1 cellular context compared by ENCODE assay signal in the genomic region with DNA sequence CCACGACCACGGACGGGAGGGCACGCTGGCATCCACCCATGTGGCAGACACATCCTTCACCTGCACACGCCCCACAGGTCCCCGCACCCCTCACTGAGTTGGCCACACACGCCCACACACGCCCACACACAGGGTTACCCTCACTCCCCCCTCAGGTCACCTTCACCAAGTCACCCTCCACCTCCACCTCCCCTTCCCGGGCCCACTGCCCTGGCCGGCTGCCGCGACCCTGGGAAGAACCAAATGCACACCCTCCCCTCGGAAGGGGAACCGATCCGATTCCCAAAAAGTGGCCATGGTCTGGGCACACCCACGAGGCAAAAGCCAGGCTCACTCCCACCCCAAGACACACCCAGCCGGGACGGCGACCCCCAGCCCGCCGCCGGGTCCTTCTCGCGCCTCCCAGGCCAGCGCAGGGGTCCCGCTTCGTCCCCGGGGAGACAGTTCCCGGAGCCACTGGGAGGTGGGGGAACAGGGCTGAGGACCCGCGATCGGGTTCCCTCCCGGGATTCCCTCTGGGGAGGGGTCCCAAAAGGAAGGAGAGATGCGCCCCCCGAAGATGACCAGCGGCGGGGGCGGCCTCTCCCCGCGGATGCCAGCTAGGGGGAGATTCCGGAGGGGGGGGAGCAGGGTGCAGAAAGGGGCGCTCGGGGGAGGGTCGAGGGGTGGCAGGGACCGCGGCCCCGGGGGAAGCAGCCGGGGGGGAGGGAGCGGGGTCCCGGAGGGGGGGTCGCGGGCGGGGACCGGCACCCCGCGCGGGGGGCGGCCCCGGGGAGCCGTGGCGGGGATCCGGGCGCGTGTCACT.
TF ChIP-seq lines count a peak whose summit lies in the region.

No MANE protein-coding gene starts in this region.

TF ChIP-seq in HEK293, 187 proteins besides CTCF, POLR2A, EP300 and RAD21 (continued from another document and continues in another):
- TF ChIP-seq RBAK (tag by site-specific recombination; IDR thresholded peaks at IDR 0.05) (no peak), ZNF175 (tag by site-specific recombination; IDR thresholded peaks at IDR 0.05) (no peak), ZFP69B (tag by site-specific recombination; IDR thresholded peaks at IDR 0.05) (peak; percentile 49; the same call in 1 of the 2 replicates), HOXD13 (CRISPR knock-in tag; IDR thresholded peaks at IDR 0.05; ENCODE audit: borderline replicate concordance) (no peak), OVOL3 (tag by site-specific recombination; IDR thresholded peaks at IDR 0.05) (no peak), KLF7 (tag by site-specific recombination; IDR thresholded peaks at IDR 0.05; ENCODE audit: borderline replicate concordance) (no peak), ZNF391 (tag by site-specific recombination; IDR thresholded peaks at IDR 0.05; ENCODE audit: borderline replicate concordance, low read depth) (no peak), ZBTB21 (tag by site-specific recombination; IDR thresholded peaks at IDR 0.05) (no peak), ZNF37A (tag by site-specific recombination; IDR thresholded peaks at IDR 0.05) (no peak), ZNF473 (tag by site-specific recombination; IDR thresholded peaks at IDR 0.05) (no peak), KLF16 (tag by site-specific recombination; IDR thresholded peaks at IDR 0.05) (no peak), ZBTB20 (tag by site-specific recombination; IDR thresholded peaks at IDR 0.05) (peak; percentile 52; the same call in 1 of the 2 replicates), SETDB1 (IDR thresholded peaks at IDR 0.05; ENCODE audit: insufficient read length, low read length) (no peak), ZNF202 (tag by site-specific recombination; IDR thresholded peaks at IDR 0.05; ENCODE audit: borderline replicate concordance) (no peak), HOXA7 (CRISPR knock-in tag; IDR thresholded peaks at IDR 0.05; ENCODE audit: borderline replicate concordance) (no peak), ZNF558 (tag by site-specific recombination; IDR thresholded peaks at IDR 0.05) (no peak), SP2 (tag by site-specific recombination; IDR thresholded peaks at IDR 0.05) (peak; percentile 36; the same call in 1 of the 2 replicates), KLF10 (tag by site-specific recombination; IDR thresholded peaks at IDR 0.05) (peak; percentile 90), ZNF138 (tag by site-specific recombination; IDR thresholded peaks at IDR 0.05; ENCODE audit: borderline replicate concordance) (no peak), ZNF114 (tag by site-specific recombination; IDR thresholded peaks at IDR 0.05) (no peak)
- TF ChIP-seq, protein P1, sequence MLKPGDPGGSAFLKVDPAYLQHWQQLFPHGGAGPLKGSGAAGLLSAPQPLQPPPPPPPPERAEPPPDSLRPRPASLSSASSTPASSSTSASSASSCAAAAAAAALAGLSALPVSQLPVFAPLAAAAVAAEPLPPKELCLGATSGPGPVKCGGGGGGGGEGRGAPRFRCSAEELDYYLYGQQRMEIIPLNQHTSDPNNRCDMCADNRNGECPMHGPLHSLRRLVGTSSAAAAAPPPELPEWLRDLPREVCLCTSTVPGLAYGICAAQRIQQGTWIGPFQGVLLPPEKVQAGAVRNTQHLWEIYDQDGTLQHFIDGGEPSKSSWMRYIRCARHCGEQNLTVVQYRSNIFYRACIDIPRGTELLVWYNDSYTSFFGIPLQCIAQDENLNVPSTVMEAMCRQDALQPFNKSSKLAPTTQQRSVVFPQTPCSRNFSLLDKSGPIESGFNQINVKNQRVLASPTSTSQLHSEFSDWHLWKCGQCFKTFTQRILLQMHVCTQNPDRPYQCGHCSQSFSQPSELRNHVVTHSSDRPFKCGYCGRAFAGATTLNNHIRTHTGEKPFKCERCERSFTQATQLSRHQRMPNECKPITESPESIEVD (tag by site-specific recombination; IDR thresholded peaks at IDR 0.05), result no peak
- TF ChIP-seq, protein P2, sequence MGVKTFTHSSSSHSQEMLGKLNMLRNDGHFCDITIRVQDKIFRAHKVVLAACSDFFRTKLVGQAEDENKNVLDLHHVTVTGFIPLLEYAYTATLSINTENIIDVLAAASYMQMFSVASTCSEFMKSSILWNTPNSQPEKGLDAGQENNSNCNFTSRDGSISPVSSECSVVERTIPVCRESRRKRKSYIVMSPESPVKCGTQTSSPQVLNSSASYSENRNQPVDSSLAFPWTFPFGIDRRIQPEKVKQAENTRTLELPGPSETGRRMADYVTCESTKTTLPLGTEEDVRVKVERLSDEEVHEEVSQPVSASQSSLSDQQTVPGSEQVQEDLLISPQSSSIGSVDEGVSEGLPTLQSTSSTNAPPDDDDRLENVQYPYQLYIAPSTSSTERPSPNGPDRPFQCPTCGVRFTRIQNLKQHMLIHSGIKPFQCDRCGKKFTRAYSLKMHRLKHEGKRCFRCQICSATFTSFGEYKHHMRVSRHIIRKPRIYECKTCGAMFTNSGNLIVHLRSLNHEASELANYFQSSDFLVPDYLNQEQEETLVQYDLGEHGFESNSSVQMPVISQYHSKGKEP (tag by site-specific recombination; IDR thresholded peaks at IDR 0.05), result no peak
- TF ChIP-seq, protein P3, sequence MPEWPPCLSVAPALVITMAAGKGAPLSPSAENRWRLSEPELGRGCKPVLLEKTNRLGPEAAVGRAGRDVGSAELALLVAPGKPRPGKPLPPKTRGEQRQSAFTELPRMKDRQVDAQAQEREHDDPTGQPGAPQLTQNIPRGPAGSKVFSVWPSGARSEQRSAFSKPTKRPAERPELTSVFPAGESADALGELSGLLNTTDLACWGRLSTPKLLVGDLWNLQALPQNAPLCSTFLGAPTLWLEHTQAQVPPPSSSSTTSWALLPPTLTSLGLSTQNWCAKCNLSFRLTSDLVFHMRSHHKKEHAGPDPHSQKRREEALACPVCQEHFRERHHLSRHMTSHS (tag by site-specific recombination; IDR thresholded peaks at IDR 0.05), result no peak
- TF ChIP-seq, protein P4, sequence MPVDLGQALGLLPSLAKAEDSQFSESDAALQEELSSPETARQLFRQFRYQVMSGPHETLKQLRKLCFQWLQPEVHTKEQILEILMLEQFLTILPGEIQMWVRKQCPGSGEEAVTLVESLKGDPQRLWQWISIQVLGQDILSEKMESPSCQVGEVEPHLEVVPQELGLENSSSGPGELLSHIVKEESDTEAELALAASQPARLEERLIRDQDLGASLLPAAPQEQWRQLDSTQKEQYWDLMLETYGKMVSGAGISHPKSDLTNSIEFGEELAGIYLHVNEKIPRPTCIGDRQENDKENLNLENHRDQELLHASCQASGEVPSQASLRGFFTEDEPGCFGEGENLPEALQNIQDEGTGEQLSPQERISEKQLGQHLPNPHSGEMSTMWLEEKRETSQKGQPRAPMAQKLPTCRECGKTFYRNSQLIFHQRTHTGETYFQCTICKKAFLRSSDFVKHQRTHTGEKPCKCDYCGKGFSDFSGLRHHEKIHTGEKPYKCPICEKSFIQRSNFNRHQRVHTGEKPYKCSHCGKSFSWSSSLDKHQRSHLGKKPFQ (tag by site-specific recombination; IDR thresholded peaks at IDR 0.05), result no peak
- TF ChIP-seq, protein P5, sequence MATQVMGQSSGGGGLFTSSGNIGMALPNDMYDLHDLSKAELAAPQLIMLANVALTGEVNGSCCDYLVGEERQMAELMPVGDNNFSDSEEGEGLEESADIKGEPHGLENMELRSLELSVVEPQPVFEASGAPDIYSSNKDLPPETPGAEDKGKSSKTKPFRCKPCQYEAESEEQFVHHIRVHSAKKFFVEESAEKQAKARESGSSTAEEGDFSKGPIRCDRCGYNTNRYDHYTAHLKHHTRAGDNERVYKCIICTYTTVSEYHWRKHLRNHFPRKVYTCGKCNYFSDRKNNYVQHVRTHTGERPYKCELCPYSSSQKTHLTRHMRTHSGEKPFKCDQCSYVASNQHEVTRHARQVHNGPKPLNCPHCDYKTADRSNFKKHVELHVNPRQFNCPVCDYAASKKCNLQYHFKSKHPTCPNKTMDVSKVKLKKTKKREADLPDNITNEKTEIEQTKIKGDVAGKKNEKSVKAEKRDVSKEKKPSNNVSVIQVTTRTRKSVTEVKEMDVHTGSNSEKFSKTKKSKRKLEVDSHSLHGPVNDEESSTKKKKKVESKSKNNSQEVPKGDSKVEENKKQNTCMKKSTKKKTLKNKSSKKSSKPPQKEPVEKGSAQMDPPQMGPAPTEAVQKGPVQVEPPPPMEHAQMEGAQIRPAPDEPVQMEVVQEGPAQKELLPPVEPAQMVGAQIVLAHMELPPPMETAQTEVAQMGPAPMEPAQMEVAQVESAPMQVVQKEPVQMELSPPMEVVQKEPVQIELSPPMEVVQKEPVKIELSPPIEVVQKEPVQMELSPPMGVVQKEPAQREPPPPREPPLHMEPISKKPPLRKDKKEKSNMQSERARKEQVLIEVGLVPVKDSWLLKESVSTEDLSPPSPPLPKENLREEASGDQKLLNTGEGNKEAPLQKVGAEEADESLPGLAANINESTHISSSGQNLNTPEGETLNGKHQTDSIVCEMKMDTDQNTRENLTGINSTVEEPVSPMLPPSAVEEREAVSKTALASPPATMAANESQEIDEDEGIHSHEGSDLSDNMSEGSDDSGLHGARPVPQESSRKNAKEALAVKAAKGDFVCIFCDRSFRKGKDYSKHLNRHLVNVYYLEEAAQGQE (tag by site-specific recombination; IDR thresholded peaks at IDR 0.05), result no peak
- TF ChIP-seq, protein P6, sequence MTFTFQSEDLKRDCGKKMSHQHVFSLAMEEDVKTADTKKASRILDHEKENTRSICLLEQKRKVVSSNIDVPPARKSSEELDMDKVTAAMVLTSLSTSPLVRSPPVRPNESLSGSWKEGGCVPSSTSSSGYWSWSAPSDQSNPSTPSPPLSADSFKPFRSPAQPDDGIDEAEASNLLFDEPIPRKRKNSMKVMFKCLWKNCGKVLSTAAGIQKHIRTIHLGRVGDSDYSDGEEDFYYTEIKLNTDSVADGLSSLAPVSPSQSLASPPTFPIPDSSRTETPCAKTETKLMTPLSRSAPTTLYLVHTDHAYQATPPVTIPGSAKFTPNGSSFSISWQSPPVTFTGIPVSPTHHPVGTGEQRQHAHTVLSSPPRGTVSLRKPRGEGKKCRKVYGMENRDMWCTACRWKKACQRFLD (tag by site-specific recombination; IDR thresholded peaks at IDR 0.05), result no peak
- TF ChIP-seq, protein P7, sequence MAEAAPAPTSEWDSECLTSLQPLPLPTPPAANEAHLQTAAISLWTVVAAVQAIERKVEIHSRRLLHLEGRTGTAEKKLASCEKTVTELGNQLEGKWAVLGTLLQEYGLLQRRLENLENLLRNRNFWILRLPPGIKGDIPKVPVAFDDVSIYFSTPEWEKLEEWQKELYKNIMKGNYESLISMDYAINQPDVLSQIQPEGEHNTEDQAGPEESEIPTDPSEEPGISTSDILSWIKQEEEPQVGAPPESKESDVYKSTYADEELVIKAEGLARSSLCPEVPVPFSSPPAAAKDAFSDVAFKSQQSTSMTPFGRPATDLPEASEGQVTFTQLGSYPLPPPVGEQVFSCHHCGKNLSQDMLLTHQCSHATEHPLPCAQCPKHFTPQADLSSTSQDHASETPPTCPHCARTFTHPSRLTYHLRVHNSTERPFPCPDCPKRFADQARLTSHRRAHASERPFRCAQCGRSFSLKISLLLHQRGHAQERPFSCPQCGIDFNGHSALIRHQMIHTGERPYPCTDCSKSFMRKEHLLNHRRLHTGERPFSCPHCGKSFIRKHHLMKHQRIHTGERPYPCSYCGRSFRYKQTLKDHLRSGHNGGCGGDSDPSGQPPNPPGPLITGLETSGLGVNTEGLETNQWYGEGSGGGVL (tag by site-specific recombination; IDR thresholded peaks at IDR 0.05), result peak; percentile 87
- TF ChIP-seq, protein P8, sequence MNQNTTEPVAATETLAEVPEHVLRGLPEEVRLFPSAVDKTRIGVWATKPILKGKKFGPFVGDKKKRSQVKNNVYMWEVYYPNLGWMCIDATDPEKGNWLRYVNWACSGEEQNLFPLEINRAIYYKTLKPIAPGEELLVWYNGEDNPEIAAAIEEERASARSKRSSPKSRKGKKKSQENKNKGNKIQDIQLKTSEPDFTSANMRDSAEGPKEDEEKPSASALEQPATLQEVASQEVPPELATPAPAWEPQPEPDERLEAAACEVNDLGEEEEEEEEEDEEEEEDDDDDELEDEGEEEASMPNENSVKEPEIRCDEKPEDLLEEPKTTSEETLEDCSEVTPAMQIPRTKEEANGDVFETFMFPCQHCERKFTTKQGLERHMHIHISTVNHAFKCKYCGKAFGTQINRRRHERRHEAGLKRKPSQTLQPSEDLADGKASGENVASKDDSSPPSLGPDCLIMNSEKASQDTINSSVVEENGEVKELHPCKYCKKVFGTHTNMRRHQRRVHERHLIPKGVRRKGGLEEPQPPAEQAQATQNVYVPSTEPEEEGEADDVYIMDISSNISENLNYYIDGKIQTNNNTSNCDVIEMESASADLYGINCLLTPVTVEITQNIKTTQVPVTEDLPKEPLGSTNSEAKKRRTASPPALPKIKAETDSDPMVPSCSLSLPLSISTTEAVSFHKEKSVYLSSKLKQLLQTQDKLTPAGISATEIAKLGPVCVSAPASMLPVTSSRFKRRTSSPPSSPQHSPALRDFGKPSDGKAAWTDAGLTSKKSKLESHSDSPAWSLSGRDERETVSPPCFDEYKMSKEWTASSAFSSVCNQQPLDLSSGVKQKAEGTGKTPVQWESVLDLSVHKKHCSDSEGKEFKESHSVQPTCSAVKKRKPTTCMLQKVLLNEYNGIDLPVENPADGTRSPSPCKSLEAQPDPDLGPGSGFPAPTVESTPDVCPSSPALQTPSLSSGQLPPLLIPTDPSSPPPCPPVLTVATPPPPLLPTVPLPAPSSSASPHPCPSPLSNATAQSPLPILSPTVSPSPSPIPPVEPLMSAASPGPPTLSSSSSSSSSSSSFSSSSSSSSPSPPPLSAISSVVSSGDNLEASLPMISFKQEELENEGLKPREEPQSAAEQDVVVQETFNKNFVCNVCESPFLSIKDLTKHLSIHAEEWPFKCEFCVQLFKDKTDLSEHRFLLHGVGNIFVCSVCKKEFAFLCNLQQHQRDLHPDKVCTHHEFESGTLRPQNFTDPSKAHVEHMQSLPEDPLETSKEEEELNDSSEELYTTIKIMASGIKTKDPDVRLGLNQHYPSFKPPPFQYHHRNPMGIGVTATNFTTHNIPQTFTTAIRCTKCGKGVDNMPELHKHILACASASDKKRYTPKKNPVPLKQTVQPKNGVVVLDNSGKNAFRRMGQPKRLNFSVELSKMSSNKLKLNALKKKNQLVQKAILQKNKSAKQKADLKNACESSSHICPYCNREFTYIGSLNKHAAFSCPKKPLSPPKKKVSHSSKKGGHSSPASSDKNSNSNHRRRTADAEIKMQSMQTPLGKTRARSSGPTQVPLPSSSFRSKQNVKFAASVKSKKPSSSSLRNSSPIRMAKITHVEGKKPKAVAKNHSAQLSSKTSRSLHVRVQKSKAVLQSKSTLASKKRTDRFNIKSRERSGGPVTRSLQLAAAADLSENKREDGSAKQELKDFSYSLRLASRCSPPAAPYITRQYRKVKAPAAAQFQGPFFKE (tag by site-specific recombination; IDR thresholded peaks at IDR 0.05; ENCODE audit: borderline replicate concordance), result no peak; the same call in 1 of the 2 replicates
- TF ChIP-seq, protein P9, sequence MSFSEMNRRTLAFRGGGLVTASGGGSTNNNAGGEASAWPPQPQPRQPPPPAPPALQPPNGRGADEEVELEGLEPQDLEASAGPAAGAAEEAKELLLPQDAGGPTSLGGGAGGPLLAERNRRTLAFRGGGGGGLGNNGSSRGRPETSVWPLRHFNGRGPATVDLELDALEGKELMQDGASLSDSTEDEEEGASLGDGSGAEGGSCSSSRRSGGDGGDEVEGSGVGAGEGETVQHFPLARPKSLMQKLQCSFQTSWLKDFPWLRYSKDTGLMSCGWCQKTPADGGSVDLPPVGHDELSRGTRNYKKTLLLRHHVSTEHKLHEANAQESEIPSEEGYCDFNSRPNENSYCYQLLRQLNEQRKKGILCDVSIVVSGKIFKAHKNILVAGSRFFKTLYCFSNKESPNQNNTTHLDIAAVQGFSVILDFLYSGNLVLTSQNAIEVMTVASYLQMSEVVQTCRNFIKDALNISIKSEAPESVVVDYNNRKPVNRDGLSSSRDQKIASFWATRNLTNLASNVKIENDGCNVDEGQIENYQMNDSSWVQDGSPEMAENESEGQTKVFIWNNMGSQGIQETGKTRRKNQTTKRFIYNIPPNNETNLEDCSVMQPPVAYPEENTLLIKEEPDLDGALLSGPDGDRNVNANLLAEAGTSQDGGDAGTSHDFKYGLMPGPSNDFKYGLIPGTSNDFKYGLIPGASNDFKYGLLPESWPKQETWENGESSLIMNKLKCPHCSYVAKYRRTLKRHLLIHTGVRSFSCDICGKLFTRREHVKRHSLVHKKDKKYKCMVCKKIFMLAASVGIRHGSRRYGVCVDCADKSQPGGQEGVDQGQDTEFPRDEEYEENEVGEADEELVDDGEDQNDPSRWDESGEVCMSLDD (tag by site-specific recombination; IDR thresholded peaks at IDR 0.05), result peak; percentile 11; the same call in 1 of the 2 replicates
